30 cellular contexts compared by ENCODE assay signal in genomic region chr13:106548064-106548696, GRCh38. TPM values are rescaled to one million over a fixed set of nuclear protein-coding genes. Genes with fewer than 3 reads are reported as not detected.
DNase-seq lines count a peak whose midpoint lies in the region; ATAC-seq and TF ChIP-seq lines count a peak whose summit lies in the region.
"Had no signal": no experiment of that assay in that cellular context is flagged by ENCODE, and none has a peak within 500 bp of the region (broad histone marks: within the 10 kb centered on the region; RNA-seq: fewer than 3 reads in every experiment).

No MANE protein-coding gene starts in this region.

- TF ChIP-seq CTCF in activated CD8-positive, alpha-beta T cell treated with anti-CD3 and anti-CD28 coated beads for 36 hours (IDR thresholded peaks at IDR 0.05) = no peak
- TF ChIP-seq CTCF in PC-3 (conservative IDR thresholded peaks at IDR 0.05; ENCODE audit: low read depth, low read length) = no peak
- no peak for TF ChIP-seq CTCF in epithelial cell of esophagus (IDR thresholded peaks at IDR 0.05; ENCODE audit: insufficient read depth, low read depth, low read length, missing control alignments)

- no peak overlapping the region for H3K4me3 ChIP-seq in PC-3 (ENCODE audit: low read length)
- no peak overlapping the region for H3K4me3 ChIP-seq in epithelial cell of esophagus (ENCODE audit: low read length)
- H3K4me3 ChIP-seq: body of pancreas, hepatocyte, neural progenitor cell, smooth muscle cell, thoracic aorta had no signal

- peaks cover 35% of the 10 kb centered on the region; the same call in 1 of the 2 replicates for H3K36me3 ChIP-seq in PC-3 (ENCODE audit: low read depth, low read length)

- no peak overlapping the region for H3K27ac ChIP-seq in PC-3 (ENCODE audit: low read length)
- H3K27ac ChIP-seq: body of pancreas, hepatocyte, RWPE1, thoracic aorta had no signal

- H4K20me1 ChIP-seq in PC-3 (ENCODE audit: low read length) = peaks cover 13% of the 10 kb centered on the region

- H3K27me3 Mint-ChIP-seq in activated CD8-positive, alpha-beta T cell treated with anti-CD3 and anti-CD28 coated beads for 36 hours = no peaks in the 10 kb centered on the region
- H3K27me3 Mint-ChIP-seq in activated CD8-positive, alpha-beta T cell treated with anti-CD3 and anti-CD28 coated beads, Interleukin-2, amount 10 ng/mL, durations not matched to agents 7 days and 5 days (ENCODE audit: low read depth) = no peaks in the 10 kb centered on the region
- H3K27me3 Mint-ChIP-seq in natural killer cell treated with Interleukin-12 subunit alpha and Interleukin-12 subunit beta and Interleukin-15 and Interleukin-18, amount 100 ng/mL, for 72 hours = no peaks in the 10 kb centered on the region
- H3K27me3 Mint-ChIP-seq: activated CD4-positive, alpha-beta T cell treated with anti-CD3 and anti-CD28 coated beads, Interleukin-2, amount 10 ng/mL, durations not matched to agents 24 days and 14 days; CD4-positive, CD25-positive, alpha-beta regulatory T cell; stimulated activated naive CD8-positive, alpha-beta T cell treated with anti-CD3 and anti-CD28 coated beads, Interleukin-15, Interleukin-2, amounts not matched to agents 100 ng/mL and 50 ng/mL, for 24 hours had no signal

- H3K4me3 Mint-ChIP-seq in activated CD8-positive, alpha-beta T cell treated with anti-CD3 and anti-CD28 coated beads for 36 hours = no peak overlapping the region
- no peak overlapping the region for H3K4me3 Mint-ChIP-seq in activated CD8-positive, alpha-beta T cell treated with anti-CD3 and anti-CD28 coated beads, Interleukin-2, amount 10 ng/mL, durations not matched to agents 7 days and 5 days
- H3K4me3 Mint-ChIP-seq in natural killer cell treated with Interleukin-12 subunit alpha and Interleukin-12 subunit beta and Interleukin-15 and Interleukin-18, amount 100 ng/mL, for 72 hours = no peak overlapping the region
- H3K4me3 Mint-ChIP-seq: activated CD4-positive, alpha-beta T cell treated with anti-CD3 and anti-CD28 coated beads, Interleukin-2, amount 10 ng/mL, durations not matched to agents 24 days and 14 days; activated T-cell treated with anti-CD3 and anti-CD28 coated beads, Interleukin-2, amount 50 U/mL, for 4 hours; CD4-positive, CD25-positive, alpha-beta regulatory T cell; neural progenitor cell; stimulated activated naive CD8-positive, alpha-beta T cell treated with anti-CD3 and anti-CD28 coated beads, Interleukin-15, Interleukin-2, amounts not matched to agents 100 ng/mL and 50 ng/mL, for 24 hours; WTC11 had no signal

- H3K9me3 Mint-ChIP-seq in activated CD8-positive, alpha-beta T cell treated with anti-CD3 and anti-CD28 coated beads for 36 hours = no peaks in the 10 kb centered on the region
- H3K9me3 Mint-ChIP-seq in activated CD8-positive, alpha-beta T cell treated with anti-CD3 and anti-CD28 coated beads, Interleukin-2, amount 10 ng/mL, durations not matched to agents 7 days and 5 days (ENCODE audit: insufficient read depth) = no peaks in the 10 kb centered on the region
- no peaks in the 10 kb centered on the region for H3K9me3 Mint-ChIP-seq in natural killer cell treated with Interleukin-12 subunit alpha and Interleukin-12 subunit beta and Interleukin-15 and Interleukin-18, amount 100 ng/mL, for 72 hours
- H3K9me3 Mint-ChIP-seq: activated CD4-positive, alpha-beta T cell treated with anti-CD3 and anti-CD28 coated beads, Interleukin-2, amount 10 ng/mL, durations not matched to agents 24 days and 14 days; activated T-cell treated with anti-CD3 and anti-CD28 coated beads, Interleukin-2, amount 50 U/mL, for 4 hours; CD4-positive, CD25-positive, alpha-beta regulatory T cell; stimulated activated naive CD8-positive, alpha-beta T cell treated with anti-CD3 and anti-CD28 coated beads, Interleukin-15, Interleukin-2, amounts not matched to agents 100 ng/mL and 50 ng/mL, for 24 hours; WTC11 had no signal

- peak overlapping the region; percentile 53 for H3K4me2 ChIP-seq in PC-3 (ENCODE audit: low read length)
- H3K4me2 ChIP-seq: hepatocyte, neural progenitor cell, smooth muscle cell had no signal

- no TSS peak for BruUV-seq in PC-3 (replicated peaks; lab: Mats Ljungman, UMichigan)

- H3F3A ChIP-seq in PC-3 (ENCODE audit: low read length, unreplicated experiment) = no peaks in the 10 kb centered on the region

- H3K4me1 Mint-ChIP-seq in activated CD8-positive, alpha-beta T cell treated with anti-CD3 and anti-CD28 coated beads for 36 hours (ENCODE audit: low read depth) = peaks cover 32% of the 10 kb centered on the region
- H3K4me1 Mint-ChIP-seq in activated CD8-positive, alpha-beta T cell treated with anti-CD3 and anti-CD28 coated beads, Interleukin-2, amount 10 ng/mL, durations not matched to agents 7 days and 5 days (ENCODE audit: low read depth) = peaks cover 11% of the 10 kb centered on the region
- H3K4me1 Mint-ChIP-seq in natural killer cell treated with Interleukin-12 subunit alpha and Interleukin-12 subunit beta and Interleukin-15 and Interleukin-18, amount 100 ng/mL, for 72 hours (ENCODE audit: low read depth in 2 of 2) = peaks cover 25 to 34% of the 10 kb centered on the region in 2 donors
- H3K4me1 Mint-ChIP-seq: neural progenitor cell had no signal

- H3K27ac Mint-ChIP-seq in activated CD8-positive, alpha-beta T cell treated with anti-CD3 and anti-CD28 coated beads for 36 hours = peak overlapping the region; percentile 7
- H3K27ac Mint-ChIP-seq in activated CD8-positive, alpha-beta T cell treated with anti-CD3 and anti-CD28 coated beads, Interleukin-2, amount 10 ng/mL, durations not matched to agents 7 days and 5 days = no peak overlapping the region
- no peak overlapping the region for H3K27ac Mint-ChIP-seq in natural killer cell treated with Interleukin-12 subunit alpha and Interleukin-12 subunit beta and Interleukin-15 and Interleukin-18, amount 100 ng/mL, for 72 hours
- H3K27ac Mint-ChIP-seq: activated CD4-positive, alpha-beta T cell treated with anti-CD3 and anti-CD28 coated beads, Interleukin-2, amount 10 ng/mL, durations not matched to agents 24 days and 14 days; CD4-positive, CD25-positive, alpha-beta regulatory T cell; neural progenitor cell; stimulated activated naive CD8-positive, alpha-beta T cell treated with anti-CD3 and anti-CD28 coated beads, Interleukin-15, Interleukin-2, amounts not matched to agents 100 ng/mL and 50 ng/mL, for 24 hours; WTC11 had no signal

- H3K79me2 ChIP-seq in PC-3 (ENCODE audit: low read length) = peaks cover 83% of the 10 kb centered on the region

- intact Hi-C loops in activated CD8-positive, alpha-beta T cell treated with anti-CD3 and anti-CD28 coated beads for 36 hours (cut with micrococcal nuclease) = no loop called here
- intact Hi-C loops in PC-3 (cut with micrococcal nuclease) = no loop called here

- no peak overlapping the region for H2AFZ ChIP-seq in PC-3 (ENCODE audit: low read length)
- H2AFZ ChIP-seq: hepatocyte, neural progenitor cell had no signal

- peaks cover 34% of the 10 kb centered on the region for H3K36me3 Mint-ChIP-seq in activated CD8-positive, alpha-beta T cell treated with anti-CD3 and anti-CD28 coated beads for 36 hours (ENCODE audit: low read depth)
- H3K36me3 Mint-ChIP-seq in activated CD8-positive, alpha-beta T cell treated with anti-CD3 and anti-CD28 coated beads, Interleukin-2, amount 10 ng/mL, durations not matched to agents 7 days and 5 days (ENCODE audit: low read depth) = peaks cover 30% of the 10 kb centered on the region
- peaks cover 21% of the 10 kb centered on the region for H3K36me3 Mint-ChIP-seq in natural killer cell treated with Interleukin-12 subunit alpha and Interleukin-12 subunit beta and Interleukin-15 and Interleukin-18, amount 100 ng/mL, for 72 hours

- CTCF ChIA-PET in activated CD8-positive, alpha-beta T cell treated with anti-CD3 and anti-CD28 coated beads for 36 hours (lab: Charles Lee) = no interaction called here
- CTCF ChIA-PET in activated CD8-positive, alpha-beta T cell treated with anti-CD3 and anti-CD28 coated beads, Interleukin-2, amount 10 ng/mL, durations not matched to agents 7 days and 5 days (lab: Charles Lee) = no interaction called here
- CTCF ChIA-PET in PC-3 (lab: Charles Lee) = no interaction called here

- DNase-seq in activated CD8-positive, alpha-beta T cell treated with anti-CD3 and anti-CD28 coated beads for 36 hours = no peak
- DNase-seq in activated CD8-positive, alpha-beta T cell treated with anti-CD3 and anti-CD28 coated beads, Interleukin-2, amount 10 ng/mL, durations not matched to agents 7 days and 5 days = no peak
- DNase-seq in PC-3 (peak; percentile 71), epithelial cell of esophagus (ENCODE audit: low read depth) (peak; percentile 49), GF-D8 (lab: John Stamatoyannopoulos, UW) (no peak), DMS114 treated with DMSO at 0.1 percent for 48 hours (lab: John Stamatoyannopoulos, UW; ENCODE audit: unreplicated experiment) (no peak)
- DNase-seq in natural killer cell treated with Interleukin-12 subunit alpha and Interleukin-12 subunit beta and Interleukin-15 and Interleukin-18, amount 100 ng/mL, for 72 hours (ENCODE audit: low spot score) = no peak
- DNase-seq: activated CD4-positive, alpha-beta T cell treated with anti-CD3 and anti-CD28 coated beads, Interleukin-2, amount 10 ng/mL, durations not matched to agents 24 days and 14 days; activated T-cell treated with anti-CD3 and anti-CD28 coated beads, Interleukin-2, amount 50 U/mL, for 4 hours; AML-193; body of pancreas; CD4-positive, CD25-positive, alpha-beta regulatory T cell; GOT3; KBM-7; mammary epithelial cell; NCI-H1092; NCI-H1694; NCI-H2171; NCI-H510A; posterior cingulate gyrus; right cardiac atrium; T1000 had no signal

- H3K27me3 ChIP-seq in PC-3 (ENCODE audit: low read length) = no peaks in the 10 kb centered on the region
- H3K27me3 ChIP-seq: body of pancreas, hepatocyte, neural progenitor cell had no signal

- no peaks in the 10 kb centered on the region for H3K9me3 ChIP-seq in PC-3 (ENCODE audit: low read length)
- H3K9me3 ChIP-seq: body of pancreas, thoracic aorta had no signal

- H3K9ac ChIP-seq in PC-3 (ENCODE audit: low read length) = no peak overlapping the region
- H3K9ac ChIP-seq: neural progenitor cell had no signal

- no peaks in the 10 kb centered on the region; the same call in 1 of the 2 replicates for H3K9me2 ChIP-seq in PC-3 (replicated peaks; ENCODE audit: low read length)

- peaks cover 15% of the 10 kb centered on the region for H3K4me1 ChIP-seq in PC-3 (ENCODE audit: insufficient read depth, low read length)

- no peak for ATAC-seq in activated CD8-positive, alpha-beta T cell treated with anti-CD3 and anti-CD28 coated beads for 36 hours
- ATAC-seq in activated CD8-positive, alpha-beta T cell treated with anti-CD3 and anti-CD28 coated beads, Interleukin-2, amount 10 ng/mL, durations not matched to agents 7 days and 5 days = no peak
- ATAC-seq in PC-3 (peak; percentile 99), HG02763 (IDR thresholded peaks at IDR 0.05; ENCODE audit: unreplicated experiment) (no peak)
- peak; percentile 27 to 45 for ATAC-seq in natural killer cell treated with Interleukin-12 subunit alpha and Interleukin-12 subunit beta and Interleukin-15 and Interleukin-18, amount 100 ng/mL, for 72 hours
- ATAC-seq: activated T-cell treated with anti-CD3 and anti-CD28 coated beads, Interleukin-2, amount 50 U/mL, for 4 hours; body of pancreas; right cardiac atrium; WTC11 had no signal

- POLR2A ChIA-PET in activated CD8-positive, alpha-beta T cell treated with anti-CD3 and anti-CD28 coated beads for 36 hours (lab: Charles Lee) = no interaction called here
- POLR2A ChIA-PET in activated CD8-positive, alpha-beta T cell treated with anti-CD3 and anti-CD28 coated beads, Interleukin-2, amount 10 ng/mL, durations not matched to agents 7 days and 5 days (lab: Charles Lee) = no interaction called here
- POLR2A ChIA-PET in PC-3 (lab: Charles Lee; ENCODE audit: unreplicated experiment) = no interaction called here

RNA-seq across cellular contexts. Expression of gene EFNB2, which starts 12.7 kb away (rescaled TPM):
- under 1 TPM; 0.11 to 0.20 TPM for total RNA-seq in activated CD8-positive, alpha-beta T cell treated with anti-CD3 and anti-CD28 coated beads for 36 hours
- under 1 TPM; 0.08 to 0.16 TPM for total RNA-seq in activated CD8-positive, alpha-beta T cell treated with anti-CD3 and anti-CD28 coated beads, Interleukin-2, amount 10 ng/mL, durations not matched to agents 7 days and 5 days
- 16.4 and 17.5 TPM in 2 replicates for total RNA-seq in PC-3 (2014; rRNA removed)
- total RNA-seq in natural killer cell treated with Interleukin-12 subunit alpha and Interleukin-12 subunit beta and Interleukin-15 and Interleukin-18, amount 100 ng/mL, for 72 hours = under 1 TPM; 0.26 to 0.28 TPM

RNA-seq across cellular contexts. Expression of gene ARGLU1, which starts 19.8 kb away (rescaled TPM):
- total RNA-seq in activated CD8-positive, alpha-beta T cell treated with anti-CD3 and anti-CD28 coated beads for 36 hours = 10 to 100 TPM; 89.2 to 91.8 TPM
- 10 to 100 TPM; 86.6 to 97.0 TPM for total RNA-seq in activated CD8-positive, alpha-beta T cell treated with anti-CD3 and anti-CD28 coated beads, Interleukin-2, amount 10 ng/mL, durations not matched to agents 7 days and 5 days
- total RNA-seq in PC-3 (2014; rRNA removed) = 31.8 and 44.3 TPM in 2 replicates
- 10 to 100 TPM; 60.7 to 89.1 TPM for total RNA-seq in natural killer cell treated with Interleukin-12 subunit alpha and Interleukin-12 subunit beta and Interleukin-15 and Interleukin-18, amount 100 ng/mL, for 72 hours

Comparison
In these comparisons a context has a peak if more than half of its experiments do, and no peak if none do; other contexts are left out.
1. ATAC-seq: peak in PC-3 (single experiment) and natural killer cell treated with Interleukin-12 subunit alpha and Interleukin-12 subunit beta and Interleukin-15 and Interleukin-18, amount 100 ng/mL, for 72 hours (2 of 2); none in activated CD8-positive, alpha-beta T cell treated with anti-CD3 and anti-CD28 coated beads for 36 hours (single experiment), activated CD8-positive, alpha-beta T cell treated with anti-CD3 and anti-CD28 coated beads, Interleukin-2, amount 10 ng/mL, durations not matched to agents 7 days and 5 days (single experiment) and HG02763 (single experiment).
2. DNase-seq: peak in PC-3 (single experiment) and epithelial cell of esophagus (single experiment); none in activated CD8-positive, alpha-beta T cell treated with anti-CD3 and anti-CD28 coated beads for 36 hours (single experiment), activated CD8-positive, alpha-beta T cell treated with anti-CD3 and anti-CD28 coated beads, Interleukin-2, amount 10 ng/mL, durations not matched to agents 7 days and 5 days (single experiment), natural killer cell treated with Interleukin-12 subunit alpha and Interleukin-12 subunit beta and Interleukin-15 and Interleukin-18, amount 100 ng/mL, for 72 hours (single experiment), GF-D8 (single experiment) and DMS114 treated with DMSO at 0.1 percent for 48 hours (single experiment).
3. RNA of gene EFNB2, which starts 12.7 kb away (total RNA-seq): 16.4 to 17.5 TPM in PC-3; 0.26 to 0.28 TPM in natural killer cell treated with Interleukin-12 subunit alpha and Interleukin-12 subunit beta and Interleukin-15 and Interleukin-18, amount 100 ng/mL, for 72 hours, 0.11 to 0.20 TPM in activated CD8-positive, alpha-beta T cell treated with anti-CD3 and anti-CD28 coated beads for 36 hours and 0.08 to 0.16 TPM in activated CD8-positive, alpha-beta T cell treated with anti-CD3 and anti-CD28 coated beads, Interleukin-2, amount 10 ng/mL, durations not matched to agents 7 days and 5 days; every median in the first group is over 10 times any median in the second.